ENCODE assay signal across 8 cellular contexts in the genomic region with DNA sequence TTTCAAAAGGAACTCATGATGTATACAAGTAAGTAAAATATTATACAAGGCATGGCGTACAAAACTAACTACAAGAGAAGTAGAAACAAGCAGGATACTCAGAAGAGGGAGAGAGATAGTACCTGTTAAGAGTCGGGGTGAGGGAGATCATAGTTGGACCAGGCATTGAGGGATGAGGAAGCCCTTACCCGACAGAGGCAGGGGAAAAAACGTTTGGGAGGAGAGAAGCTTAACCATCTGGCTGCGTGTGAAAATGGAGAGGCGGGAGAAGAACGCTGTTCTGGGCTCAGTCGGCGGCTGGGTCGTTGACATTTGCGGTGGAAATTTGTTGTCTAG. TPM values are rescaled to one million over a fixed set of nuclear protein-coding genes. Genes with fewer than 3 reads are reported as not detected.
DNase-seq lines count a peak whose midpoint lies in the region; ATAC-seq, FAIRE-seq and TF ChIP-seq lines count a peak whose summit lies in the region.

No MANE protein-coding gene starts in this region.

- TF ChIP-seq CTCF in HFFc6 (IDR thresholded peaks at IDR 0.05) = peak; percentile 64

- peaks cover 7 to 41% (median 35%) of the 10 kb centered on the region in 4 donors for H3K4me1 Mint-ChIP-seq in CD4-positive, CD25-positive, alpha-beta regulatory T cell
- peaks cover 41% of the 10 kb centered on the region for H3K4me1 Mint-ChIP-seq in HFFc6 (ENCODE audit: low read depth)
- H3K4me1 Mint-ChIP-seq in naive thymus-derived CD8-positive, alpha-beta T cell = peaks cover 25 to 45% (median 41%) of the 10 kb centered on the region in 4 donors

- H3K9ac ChIP-seq in adipocyte (ENCODE audit: low read length) = peak overlapping the region; percentile 63

- no peak for FAIRE-seq in urothelium cell line (lab: Jason Lieb, UNC)

- POLR2A ChIA-PET in naive thymus-derived CD8-positive, alpha-beta T cell (lab: Charles Lee) = interaction anchor here (0.8 to 9.5 kb wide), 9 partner anchors 9 to 140 kb away, joined by 3 to 93 read pairs (median 6); a partner anchor contains a TSS

- no peaks in the 10 kb centered on the region for H3K9me3 ChIP-seq in CD4-positive, CD25-positive, alpha-beta regulatory T cell (ENCODE audit: control insufficient read depth in 2 of 2, low read length in 2 of 2)
- no peaks in the 10 kb centered on the region for H3K9me3 ChIP-seq in adipocyte (ENCODE audit: control insufficient read depth, low read length)

- no peak for DNase-seq in CD4-positive, CD25-positive, alpha-beta regulatory T cell
- DNase-seq in HFFc6 (no peak), adipocyte (ENCODE audit: low read depth) (no peak), urothelium cell line (ENCODE audit: low spot score) (no peak)
- no peak for DNase-seq in naive thymus-derived CD8-positive, alpha-beta T cell

- peaks cover 38% of the 10 kb centered on the region for H3K4me1 ChIP-seq in CD4-positive, CD25-positive, alpha-beta regulatory T cell (ENCODE audit: control insufficient read depth, insufficient read depth, low read length, poor library complexity, severe bottlenecking)
- peaks cover 37% of the 10 kb centered on the region for H3K4me1 ChIP-seq in adipocyte (ENCODE audit: control insufficient read depth, insufficient read depth, low read length)

- H3K36me3 ChIP-seq in CD4-positive, CD25-positive, alpha-beta regulatory T cell (ENCODE audit: control insufficient read depth, insufficient read depth, low read length) = no peaks in the 10 kb centered on the region
- no peaks in the 10 kb centered on the region for H3K36me3 ChIP-seq in adipocyte (ENCODE audit: control insufficient read depth, insufficient read depth, low read length, severe bottlenecking)

- peak overlapping the region; percentile 64 to 83 (median 71) for H3K4me3 Mint-ChIP-seq in CD4-positive, CD25-positive, alpha-beta regulatory T cell
- peak overlapping the region; percentile 29 for H3K4me3 Mint-ChIP-seq in HFFc6
- peak overlapping the region; percentile 68 to 87 (median 75) for H3K4me3 Mint-ChIP-seq in naive thymus-derived CD8-positive, alpha-beta T cell

- ATAC-seq in CD4-positive, CD25-positive, alpha-beta regulatory T cell (ENCODE audit: low read depth in 2 of 2) = no peak
- no peak for ATAC-seq in naive thymus-derived CD8-positive, alpha-beta T cell
- ATAC-seq in GM19328 (IDR thresholded peaks at IDR 0.05; ENCODE audit: unreplicated experiment) (no peak), GM18517 (IDR thresholded peaks at IDR 0.05; ENCODE audit: unreplicated experiment) (no peak), HG02852 (IDR thresholded peaks at IDR 0.05; ENCODE audit: unreplicated experiment) (no peak)

- no peaks in the 10 kb centered on the region for H3K36me3 Mint-ChIP-seq in CD4-positive, CD25-positive, alpha-beta regulatory T cell
- H3K36me3 Mint-ChIP-seq in HFFc6 (ENCODE audit: low read depth) = no peaks in the 10 kb centered on the region
- no peaks in the 10 kb centered on the region for H3K36me3 Mint-ChIP-seq in naive thymus-derived CD8-positive, alpha-beta T cell

- peaks cover 18% of the 10 kb centered on the region for H3K27me3 ChIP-seq in CD4-positive, CD25-positive, alpha-beta regulatory T cell (ENCODE audit: control insufficient read depth, insufficient read depth, low read length)
- peaks cover 20% of the 10 kb centered on the region for H3K27me3 ChIP-seq in adipocyte (replicated peaks; ENCODE audit: control insufficient read depth, insufficient read depth, low read length)

- no peaks in the 10 kb centered on the region for H3K9me3 Mint-ChIP-seq in CD4-positive, CD25-positive, alpha-beta regulatory T cell
- no peaks in the 10 kb centered on the region; the same call in 1 of the 2 replicates for H3K9me3 Mint-ChIP-seq in HFFc6
- no peaks in the 10 kb centered on the region for H3K9me3 Mint-ChIP-seq in naive thymus-derived CD8-positive, alpha-beta T cell

- H3K4me3 ChIP-seq in CD4-positive, CD25-positive, alpha-beta regulatory T cell (ENCODE audit: low read depth, low read length) = peak overlapping the region; percentile 12
- peak overlapping the region; percentile 66 for H3K4me3 ChIP-seq in adipocyte (ENCODE audit: low read length)

- H3K27ac Mint-ChIP-seq in CD4-positive, CD25-positive, alpha-beta regulatory T cell = peak overlapping the region; percentile 50 to 97 (median 92)
- no peak overlapping the region for H3K27ac Mint-ChIP-seq in HFFc6
- H3K27ac Mint-ChIP-seq in naive thymus-derived CD8-positive, alpha-beta T cell = peak overlapping the region in 9 of 10 donors; percentile 76 to 96 (median 90)

- peaks cover 15% of the 10 kb centered on the region for H3K27me3 Mint-ChIP-seq in CD4-positive, CD25-positive, alpha-beta regulatory T cell
- peaks cover 15% of the 10 kb centered on the region for H3K27me3 Mint-ChIP-seq in HFFc6 (ENCODE audit: insufficient read depth)
- H3K27me3 Mint-ChIP-seq in naive thymus-derived CD8-positive, alpha-beta T cell = peaks cover 3 to 6% (median 4%) of the 10 kb centered on the region in 5 donors

- H3K27ac ChIP-seq in CD4-positive, CD25-positive, alpha-beta regulatory T cell (ENCODE audit: insufficient read depth, low read length, poor library complexity, severe bottlenecking) = no peak overlapping the region

RNA-seq across cellular contexts. Expression of a gene that starts 0.6 kb away (rescaled TPM):
- total RNA-seq in CD4-positive, CD25-positive, alpha-beta regulatory T cell = 21.4 TPM
- 1 to 10 TPM; 3.8 to 9.0 (median 5.0) TPM for polyA plus RNA-seq in CD4-positive, CD25-positive, alpha-beta regulatory T cell
- 10 to 100 TPM; 15.8 to 21.8 (median 19.5) TPM for total RNA-seq in HFFc6 (2021; fragmentation: NEBNext Ultra II Directional; extraction: Animal tissue kit (Norgen Biotek cat#: 25700))
- total RNA-seq in naive thymus-derived CD8-positive, alpha-beta T cell = 10 to 100 TPM; 34.4 to 36.5 TPM
- 10 to 100 TPM in 1 of 3 donors, 1 to 10 TPM in 2; 7.6 to 12.1 (median 8.4) TPM for polyA plus RNA-seq in naive thymus-derived CD8-positive, alpha-beta T cell

RNA-seq across cellular contexts. Expression of a gene that starts 33.6 kb away (rescaled TPM):
- total RNA-seq in CD4-positive, CD25-positive, alpha-beta regulatory T cell = 376 TPM
- 1,000 to 10,000 TPM; 1,002 to 1,224 (median 1,189) TPM for polyA plus RNA-seq in CD4-positive, CD25-positive, alpha-beta regulatory T cell
- total RNA-seq in HFFc6 (2021; fragmentation: NEBNext Ultra II Directional; extraction: Animal tissue kit (Norgen Biotek cat#: 25700)) = 100 to 1,000 TPM; 471 to 545 (median 497) TPM
- 100 to 1,000 TPM; 380 to 412 TPM for total RNA-seq in naive thymus-derived CD8-positive, alpha-beta T cell
- 1,000 to 10,000 TPM in 1 of 3 donors, 100 to 1,000 TPM in 2; 817 to 1,126 (median 845) TPM for polyA plus RNA-seq in naive thymus-derived CD8-positive, alpha-beta T cell
